ENCODE assay signal across 1 cellular context in genomic region chr2:210092791-210093190, GRCh38.
TF ChIP-seq lines count a peak whose summit lies in the region.

No MANE protein-coding gene starts in this region.

TF ChIP-seq in WTC11, 78 proteins besides CTCF, POLR2A, EP300 and RAD21 (continued from another document):
- TF ChIP-seq TEAD4 (CRISPR knock-in tag; IDR thresholded peaks at IDR 0.05), result no peak
